28 cellular contexts compared by ENCODE assay signal in genomic region chr12:97276621-97277020, GRCh38.
DNase-seq lines count a peak whose midpoint lies in the region; TF ChIP-seq lines count a peak whose summit lies in the region.
"Had no signal": no experiment of that assay in that cellular context is flagged by ENCODE, and none has a peak within 500 bp of the region (broad histone marks: within the 10 kb centered on the region; RNA-seq: fewer than 3 reads in every experiment).

No MANE protein-coding gene starts in this region.

- TF ChIP-seq POLR2A in breast epithelium (IDR thresholded peaks at IDR 0.05): no peak
- TF ChIP-seq POLR2A in prostate gland (IDR thresholded peaks at IDR 0.05): no peak

- no peak overlapping the region for H3K4me3 Mint-ChIP-seq in MCF 10A (ENCODE audit: unreplicated experiment)
- H3K4me3 Mint-ChIP-seq in nephron progenitor cell: no peak overlapping the region
- H3K4me3 Mint-ChIP-seq: activated CD8-positive, alpha-beta T cell treated with anti-CD3 and anti-CD28 coated beads, Interleukin-2, amount 10 ng/mL, durations not matched to agents 7 days and 5 days; CD14-positive monocyte; immature natural killer cell had no signal

- H3K36me3 ChIP-seq in breast epithelium (no peaks in the 10 kb centered on the region), iPS-18a (ENCODE audit: control insufficient read depth, low read depth, low read length) (no peaks in the 10 kb centered on the region), prostate gland (no peaks in the 10 kb centered on the region)
- H3K36me3 ChIP-seq: gastroesophageal sphincter, pancreas, Peyer's patch, right atrium auricular region, suprapubic skin had no signal

- DNase-seq in breast epithelium (ENCODE audit: low spot score in 2 of 2) (no peak), MCF 10A (ENCODE audit: unreplicated experiment) (no peak), nephron progenitor cell (no peak), NCI-H1092 treated with DMSO at 0.1 percent for 48 hours (lab: John Stamatoyannopoulos, UW) (no peak), NCI-H2081 treated with DMSO at 0.1 percent for 48 hours (lab: John Stamatoyannopoulos, UW) (no peak), prostate gland (ENCODE audit: low spot score) (no peak), SKM-1 treated with dmso at 0.1 percent for 144 hours (lab: John Stamatoyannopoulos, UW; ENCODE audit: unreplicated experiment) (no peak)
- DNase-seq: activated CD4-positive, alpha-beta T cell treated with anti-CD3 and anti-CD28 coated beads for 4 hours; activated CD8-positive, alpha-beta T cell treated with anti-CD3 and anti-CD28 coated beads, Interleukin-2, amount 10 ng/mL, durations not matched to agents 7 days and 5 days; activated naive CD4-positive, alpha-beta T cell treated with anti-CD3 and anti-CD28 coated beads, Interleukin-2, amount 50 U/mL, for 16 hours; activated T-cell treated with anti-CD3 and anti-CD28 coated beads for 4 hours; immature natural killer cell; IMR-90; mesenchymal stem cell; pancreas; Peyer's patch; SHP77 treated with DMSO at 0.1 percent for 48 hours; stimulated activated CD4-positive, alpha-beta T cell treated with anti-CD3 and anti-CD28 coated beads, Interleukin-1b, Interleukin-23, amount 100 ng/mL, for 48 hours; stimulated activated naive CD4-positive, alpha-beta T cell treated with Interleukin-2 at 50 U/mL for 16 hours; SW 1271 had no signal

- no peak for TF ChIP-seq CTCF in breast epithelium (IDR thresholded peaks at IDR 0.05)
- no peak for TF ChIP-seq CTCF in MCF 10A (IDR thresholded peaks at IDR 0.05; ENCODE audit: unreplicated experiment)
- TF ChIP-seq CTCF in nephron progenitor cell (IDR thresholded peaks at IDR 0.05): no peak
- no peak for TF ChIP-seq CTCF in prostate gland (IDR thresholded peaks at IDR 0.05)

- H3K27me3 Mint-ChIP-seq in MCF 10A (ENCODE audit: insufficient read depth, unreplicated experiment) (no peaks in the 10 kb centered on the region), nephron progenitor cell (ENCODE audit: low read depth, poor library complexity) (peaks cover 7% of the 10 kb centered on the region)

- no peaks in the 10 kb centered on the region for H3K4me1 ChIP-seq in breast epithelium
- H3K4me1 ChIP-seq in iPS-18a (ENCODE audit: control insufficient read depth, low read depth, low read length): peaks cover 30% of the 10 kb centered on the region
- H3K4me1 ChIP-seq in prostate gland (replicated peaks): no peaks in the 10 kb centered on the region
- H3K4me1 ChIP-seq: pancreas, Peyer's patch, right atrium auricular region, suprapubic skin had no signal

- no peaks in the 10 kb centered on the region for H3K4me1 Mint-ChIP-seq in MCF 10A (ENCODE audit: insufficient read depth, unreplicated experiment)
- peaks cover 32% of the 10 kb centered on the region for H3K4me1 Mint-ChIP-seq in nephron progenitor cell
- H3K4me1 Mint-ChIP-seq: CD14-positive monocyte, immature natural killer cell had no signal

- H3K27ac Mint-ChIP-seq in MCF 10A (ENCODE audit: low read depth, unreplicated experiment) (no peak overlapping the region), nephron progenitor cell (peak overlapping the region; percentile 77)
- H3K27ac Mint-ChIP-seq: activated CD8-positive, alpha-beta T cell treated with anti-CD3 and anti-CD28 coated beads, Interleukin-2, amount 10 ng/mL, durations not matched to agents 7 days and 5 days; activated T-helper 2 cell treated with anti-CD3 and anti-CD28 coated beads, Interferon-gamma antibody, Interleukin-2, Interleukin-4, amounts not matched to agents 10 μg/mL and 5 μg/mL and 100 μg/mL, durations not matched to agents 14 hours and 24 hours and 36 hours; immature natural killer cell had no signal

- H3K9me3 Mint-ChIP-seq in MCF 10A (ENCODE audit: unreplicated experiment) (no peaks in the 10 kb centered on the region), nephron progenitor cell (peaks cover 13% of the 10 kb centered on the region)
- H3K9me3 Mint-ChIP-seq: activated T-helper 2 cell treated with anti-CD3 and anti-CD28 coated beads, Interferon-gamma antibody, Interleukin-2, Interleukin-4, amounts not matched to agents 10 μg/mL and 5 μg/mL and 100 μg/mL, durations not matched to agents 14 hours and 24 hours and 36 hours; CD14-positive monocyte had no signal

- CTCF ChIA-PET in MCF 10A (lab: Yijun Ruan, JAX): interaction anchor here (0.8 to 1.5 kb wide), 2 partner anchors 10 to 33 kb away, joined by 3 read pairs; no protein-coding TSS in a partner anchor

- H3K27me3 ChIP-seq in breast epithelium: no peaks in the 10 kb centered on the region
- peaks cover 28% of the 10 kb centered on the region for H3K27me3 ChIP-seq in iPS-18a (ENCODE audit: control insufficient read depth, insufficient read depth, low read length)
- no peaks in the 10 kb centered on the region for H3K27me3 ChIP-seq in prostate gland (replicated peaks; ENCODE audit: insufficient read depth)
- H3K27me3 ChIP-seq: gastroesophageal sphincter, hepatocyte, pancreas, Peyer's patch, right atrium auricular region had no signal

- 59% methylated on average over 2 of the region's 2 CpGs for WGBS in prostate gland

- intact Hi-C loops in breast epithelium (cut with DNase I; ENCODE audit: low total_unique reads) (no loop called here), MCF 10A (cut with micrococcal nuclease) (no loop called here), prostate gland (cut with DNase I) (no loop called here)

- no peaks in the 10 kb centered on the region for H3K36me3 Mint-ChIP-seq in MCF 10A (ENCODE audit: insufficient read depth, unreplicated experiment)
- H3K36me3 Mint-ChIP-seq in nephron progenitor cell (ENCODE audit: low read depth): peaks cover 4% of the 10 kb centered on the region
- H3K36me3 Mint-ChIP-seq: CD14-positive monocyte, immature natural killer cell had no signal

- no TSS peak for BruUV-seq in MCF 10A (replicated peaks; lab: Mats Ljungman, UMichigan)

- H3K4me3 ChIP-seq in breast epithelium (peak overlapping the region in 1 of 3 donors; percentile 49), iPS-18a (ENCODE audit: low read length) (peak overlapping the region; percentile 37), prostate gland (no peak overlapping the region)
- H3K4me3 ChIP-seq: gastroesophageal sphincter, hepatocyte, pancreas, Peyer's patch, right atrium auricular region, suprapubic skin had no signal

- POLR2A ChIA-PET in MCF 10A (lab: Yijun Ruan, JAX): no interaction called here

- H3K27ac ChIP-seq in breast epithelium: peak overlapping the region; percentile 55
- H3K27ac ChIP-seq in iPS-18a (ENCODE audit: low read length): no peak overlapping the region
- no peak overlapping the region for H3K27ac ChIP-seq in prostate gland
- H3K27ac ChIP-seq: hepatocyte, pancreas, Peyer's patch, right atrium auricular region, suprapubic skin, VCaP had no signal

- no peaks in the 10 kb centered on the region for H3K9me3 ChIP-seq in breast epithelium
- H3K9me3 ChIP-seq in iPS-18a (ENCODE audit: control insufficient read depth, low read depth, low read length): no peaks in the 10 kb centered on the region
- H3K9me3 ChIP-seq in prostate gland: no peaks in the 10 kb centered on the region
- H3K9me3 ChIP-seq: gastroesophageal sphincter, pancreas, Peyer's patch, right atrium auricular region, suprapubic skin had no signal

- H3K9ac ChIP-seq in iPS-18a (ENCODE audit: low read length): no peak overlapping the region

Comparison
In these comparisons a context has a peak if more than half of its experiments do, and no peak if none do; other contexts are left out.
1. H3K27ac ChIP-seq: peak in breast epithelium (2 of 2); none in iPS-18a (single experiment) and prostate gland (0 of 2).